ENCODE assay signal across 21 cellular contexts in genomic region chr10:71287456-71287855, GRCh38.
"Had no signal": no experiment of that assay in that cellular context is flagged by ENCODE, and none has a peak within 500 bp of the region (broad histone marks: within the 10 kb centered on the region; RNA-seq: fewer than 3 reads in every experiment).

No MANE protein-coding gene starts in this region.

- H3K27me3 ChIP-seq: SJSA1 had no signal

- FAIRE-seq: RCC 7860 had no signal

- H3K27ac ChIP-seq: SJSA1, SK-N-MC had no signal

- H3K4me3 ChIP-seq: SJSA1, SK-N-MC had no signal

- H3K9me3 ChIP-seq: SJSA1 had no signal

- H3K4me1 ChIP-seq: SJSA1 had no signal

- H3K36me3 ChIP-seq: SJSA1 had no signal

- DNase-seq: KBM-7, MV-4-11, NCI-H1048, NCI-H1105, NCI-H1417, NCI-H1436 treated with DMSO at 0.1 percent for 48 hours, NCI-H1694 treated with DMSO at 0.1 percent for 48 hours, NCI-H1930, NCI-H2081, NCI-H2107, NCI-H226, NCI-H446, NCI-H510A, NCI-H524 treated with DMSO at 0.1 percent for 48 hours, NCI-H69, NCI-H774, RPMI8226, SIG-M5 had no signal
